ENCODE assay signal across 10 cellular contexts in genomic region chr17:32496348-32497078, GRCh38. TPM values are rescaled to one million over a fixed set of nuclear protein-coding genes. Genes with fewer than 3 reads are reported as not detected.
DNase-seq lines count a peak whose midpoint lies in the region; FAIRE-seq and TF ChIP-seq lines count a peak whose summit lies in the region.
"Had no signal": no experiment of that assay in that cellular context is flagged by ENCODE, and none has a peak within 500 bp of the region (broad histone marks: within the 10 kb centered on the region; RNA-seq: fewer than 3 reads in every experiment).

No MANE protein-coding gene starts in this region.

- H3K27ac ChIP-seq in stomach, result no peak overlapping the region

- no peak for TF ChIP-seq POLR2A in stomach (IDR thresholded peaks at IDR 0.05)

- peaks cover 0 to 23% (median 16%) of the 10 kb centered on the region in 4 donors for H3K36me3 ChIP-seq in stomach

- TF ChIP-seq CTCF in AG09309 (IDR thresholded peaks at IDR 0.05; ENCODE audit: control insufficient read depth, insufficient read depth, low read depth, low read length, missing control alignments) (no peak), choroid plexus epithelial cell (conservative IDR thresholded peaks at IDR 0.05; ENCODE audit: low read depth, low read length) (no peak), stomach (IDR thresholded peaks at IDR 0.05) (no peak)

- H3K4me3 ChIP-seq in AG09309 (ENCODE audit: control insufficient read depth, low read depth, low read length), result no peak overlapping the region
- no peak overlapping the region for H3K4me3 ChIP-seq in choroid plexus epithelial cell (ENCODE audit: low read depth, low read length)
- H3K4me3 ChIP-seq in stomach, result no peak overlapping the region

- no peaks in the 10 kb centered on the region for H3K27me3 ChIP-seq in stomach

- DNase-seq in AG09309 (ENCODE audit: low read depth) (peak; percentile 48), HTR-8/SVneo (ENCODE audit: insufficient read length, low spot score) (no peak), choroid plexus epithelial cell (ENCODE audit: low read depth) (peak; percentile 67), myocyte (ENCODE audit: low read depth) (peak; percentile 94), NCI-H1105 treated with DMSO at 0.1 percent for 48 hours (lab: John Stamatoyannopoulos, UW) (no peak), NCI-H774 (lab: John Stamatoyannopoulos, UW) (no peak), stomach (no peak), NCI-H526 treated with DMSO at 0.1 percent for 48 hours (lab: John Stamatoyannopoulos, UW) (no peak)
- DNase-seq: activated gamma-delta T cell, Calu3 had no signal

- intact Hi-C loops in stomach (cut with DNase I; ENCODE audit: low total_unique reads), result loop anchor here (10.0 kb wide), 1 partner anchor 258 kb away; no protein-coding TSS in a partner anchor

- H3K4me1 ChIP-seq in stomach, result peaks cover 0 to 36% (median 8%) of the 10 kb centered on the region in 4 donors

- no peak for TF ChIP-seq EP300 in stomach (IDR thresholded peaks at IDR 0.05)

- peak; percentile 23 for FAIRE-seq in HTR-8/SVneo (lab: Jason Lieb, UNC)

- WGBS in stomach, 5 donors, result 88 to 90% (median 89%) methylated on average over 17 to 19 of the region's 19 CpGs

- no peaks in the 10 kb centered on the region for H3K9me3 ChIP-seq in stomach

RNA-seq across cellular contexts. Expression of gene CDK5R1, which starts 9.7 kb away (rescaled TPM):
- total RNA-seq in myocyte (25.8 and 39.6 TPM in 2 replicates), stomach (1 to 10 TPM in 3 of 5 donors, under 1 TPM in 1, not detected in 1; 0.45 to 2.6 (median 1.9) TPM)
- 13.4 TPM for polyA plus RNA-seq in myocyte (2012)
- 1 to 10 TPM in 1 of 3 donors, under 1 TPM in 1, not detected in 1; 0.37 to 1.9 TPM for polyA plus RNA-seq in stomach

RNA-seq across cellular contexts. Expression of gene PSMD11, which starts 52.2 kb away (rescaled TPM):
- total RNA-seq in myocyte, result 93.7 and 95.0 TPM in 2 replicates
- 108 TPM for polyA plus RNA-seq in myocyte (2012)
- total RNA-seq in stomach, result 100 to 1,000 TPM in 1 of 5 donors, 10 to 100 TPM in 4; 21.0 to 131 (median 36.5) TPM
- polyA plus RNA-seq in stomach, result 10 to 100 TPM; 29.6 to 30.4 (median 30.1) TPM

Comparison
In these comparisons a context has a peak if more than half of its experiments do, and no peak if none do; other contexts are left out.
1. DNase-seq: peak in AG09309 (single experiment), choroid plexus epithelial cell (single experiment) and myocyte (single experiment); none in HTR-8/SVneo (single experiment), NCI-H1105 treated with DMSO at 0.1 percent for 48 hours (single experiment), NCI-H774 (single experiment), stomach (single experiment) and NCI-H526 treated with DMSO at 0.1 percent for 48 hours (single experiment).